In the genomic region with DNA sequence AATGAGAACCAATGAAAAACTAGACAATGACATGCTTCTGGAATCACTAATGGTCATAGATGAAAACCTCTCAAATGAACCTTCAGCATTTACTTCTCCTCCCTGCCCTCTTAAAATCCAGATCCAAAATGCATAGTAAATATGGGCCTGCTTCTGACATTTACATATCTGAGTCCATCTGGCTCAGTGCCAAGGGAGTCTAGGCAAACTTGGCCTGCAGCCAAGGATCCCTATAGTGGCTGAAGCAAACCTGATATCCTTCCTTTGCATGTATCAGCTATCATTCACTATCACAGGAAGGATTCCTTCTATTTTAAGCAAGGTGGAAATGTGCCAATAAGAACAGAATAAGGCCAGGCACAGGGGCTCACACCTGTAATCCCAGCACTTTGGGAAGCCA, we compare ENCODE assay signal across 13 cellular contexts.
DNase-seq lines count a peak whose midpoint lies in the region; TF ChIP-seq lines count a peak whose summit lies in the region.
"Had no signal": no experiment of that assay in that cellular context is flagged by ENCODE, and none has a peak within 500 bp of the region (broad histone marks: within the 10 kb centered on the region; RNA-seq: fewer than 3 reads in every experiment).

No MANE protein-coding gene starts in this region.

- H3K27ac Mint-ChIP-seq in nephron: peak overlapping the region in 2 of 3 experiments; percentile 7 to 18
- H3K27ac Mint-ChIP-seq: activated CD8-positive, alpha-beta T cell treated with anti-CD3 and anti-CD28 coated beads, Interleukin-2, amount 10 ng/mL, durations not matched to agents 7 days and 5 days; T-helper 2 cell treated with Interferon-gamma antibody and Interleukin-4, amounts not matched to agents 5 μg/mL and 100 μg/mL, for 36 hours had no signal

- no peak overlapping the region for H3K4me3 Mint-ChIP-seq in nephron
- H3K4me3 Mint-ChIP-seq: activated CD8-positive, alpha-beta T cell treated with anti-CD3 and anti-CD28 coated beads, Interleukin-2, amount 10 ng/mL, durations not matched to agents 7 days and 5 days; T-helper 2 cell treated with Interferon-gamma antibody and Interleukin-4, amounts not matched to agents 5 μg/mL and 100 μg/mL, for 36 hours had no signal

- intact Hi-C loops in posterior cingulate gyrus (cut with DNase I): no loop called here

- no peak for TF ChIP-seq CTCF in nephron (IDR thresholded peaks at IDR 0.05; ENCODE audit: unreplicated experiment in 3 of 3)

- no peaks in the 10 kb centered on the region for H3K9me3 Mint-ChIP-seq in nephron
- H3K9me3 Mint-ChIP-seq: T-helper 2 cell treated with Interferon-gamma antibody and Interleukin-4, amounts not matched to agents 5 μg/mL and 100 μg/mL, for 36 hours had no signal

- peaks cover 15% of the 10 kb centered on the region for H3K4me1 Mint-ChIP-seq in nephron

- DNase-seq in DMS53 (lab: John Stamatoyannopoulos, UW) (peak; percentile 64), DMS53 treated with DMSO at 0.1 percent for 48 hours (lab: John Stamatoyannopoulos, UW; ENCODE audit: unreplicated experiment) (no peak), NCI-H187 treated with DMSO at 0.1 percent for 48 hours (lab: John Stamatoyannopoulos, UW) (peak; percentile 81), NCI-H774 (lab: John Stamatoyannopoulos, UW) (peak; percentile 17), posterior cingulate gyrus (no peak), superior temporal gyrus (ENCODE audit: extremely low spot score) (no peak)
- DNase-seq in activated CD4-positive, alpha-beta T cell treated with anti-CD3 and anti-CD28 coated beads for 4 hours: no peak
- DNase-seq: 8988T; activated CD8-positive, alpha-beta T cell treated with anti-CD3 and anti-CD28 coated beads, Interleukin-2, amount 10 ng/mL, durations not matched to agents 7 days and 5 days; activated effector memory CD4-positive, alpha-beta T cell treated with anti-CD3 and anti-CD28 coated beads, Interleukin-2, amount 50 U/mL, for 16 hours; MM.1S had no signal

- peaks cover 34% of the 10 kb centered on the region for H3K36me3 Mint-ChIP-seq in nephron (ENCODE audit: low read depth)

- H3K27me3 Mint-ChIP-seq in nephron (ENCODE audit: low read depth): peaks cover 3% of the 10 kb centered on the region

Comparison
In these comparisons a context has a peak if more than half of its experiments do, and no peak if none do; other contexts are left out.
1. DNase-seq: peak in DMS53 (single experiment), NCI-H187 treated with DMSO at 0.1 percent for 48 hours (single experiment) and NCI-H774 (single experiment); none in DMS53 treated with DMSO at 0.1 percent for 48 hours (single experiment), activated CD4-positive, alpha-beta T cell treated with anti-CD3 and anti-CD28 coated beads for 4 hours (0 of 2), posterior cingulate gyrus (0 of 10) and superior temporal gyrus (single experiment).